In the genomic region with DNA sequence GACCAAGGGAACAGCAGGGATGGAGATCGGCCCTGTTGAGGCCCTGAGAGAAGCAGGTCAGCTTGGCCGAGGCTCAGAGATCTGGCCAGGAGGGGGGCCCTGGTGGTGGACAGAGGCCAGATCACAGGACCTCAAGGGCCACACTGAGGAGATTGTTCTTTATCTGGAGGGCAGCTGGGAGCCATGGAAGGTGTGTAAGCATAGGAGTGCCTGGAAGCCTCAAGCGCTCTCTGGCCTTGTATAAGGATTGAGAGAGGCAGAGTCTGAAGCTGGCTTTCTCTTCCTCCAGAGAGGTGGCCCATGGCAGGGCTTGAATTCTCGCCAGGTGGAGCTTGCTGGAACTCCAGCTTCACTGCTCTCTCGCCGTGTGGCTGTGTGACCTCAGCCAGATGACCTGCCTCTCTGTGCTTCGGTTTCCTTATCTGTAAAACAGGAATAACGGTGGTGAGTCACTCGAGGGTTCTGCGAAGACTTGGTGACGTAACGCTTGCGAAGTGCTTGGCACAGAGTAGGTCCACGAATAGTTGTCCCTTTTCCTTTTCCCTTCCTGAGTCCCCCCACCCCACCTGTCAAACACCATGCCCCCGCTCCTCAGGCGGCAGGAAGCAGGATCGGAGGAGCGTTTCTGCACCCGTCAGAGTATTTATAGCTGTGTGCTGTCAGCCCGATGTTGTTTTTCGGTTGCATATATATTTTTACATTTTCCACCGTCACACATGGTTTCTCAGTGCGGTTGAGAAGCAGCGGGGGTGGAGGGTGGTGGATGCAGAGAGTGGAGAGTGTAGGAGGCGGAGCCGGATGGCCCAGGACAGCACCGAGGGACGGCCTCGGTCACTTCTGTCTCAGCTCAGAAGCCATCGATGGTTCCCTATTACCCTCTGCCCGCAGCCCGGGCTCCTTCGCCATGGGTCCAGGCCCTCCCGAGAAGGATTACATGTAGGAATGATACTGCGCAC, we compare ENCODE assay signal across 8 cellular contexts. TPM values are rescaled to one million over a fixed set of nuclear protein-coding genes. Genes with fewer than 3 reads are reported as not detected.
DNase-seq lines count a peak whose midpoint lies in the region; ATAC-seq and TF ChIP-seq lines count a peak whose summit lies in the region.

No MANE protein-coding gene starts in this region.

- no peaks in the 10 kb centered on the region for H3K36me3 Mint-ChIP-seq in activated CD8-positive, alpha-beta T cell treated with anti-CD3 and anti-CD28 coated beads for 36 hours (ENCODE audit: low read depth)
- no peaks in the 10 kb centered on the region for H3K36me3 Mint-ChIP-seq in Calu3 (ENCODE audit: insufficient read depth, unreplicated experiment)

- peak; percentile 59 for ATAC-seq in GM19438 (IDR thresholded peaks at IDR 0.05; ENCODE audit: low read depth, unreplicated experiment)
- peak; percentile 37 for ATAC-seq in HG03558 (IDR thresholded peaks at IDR 0.05; ENCODE audit: extremely low read depth, unreplicated experiment)
- peak; percentile 75 for ATAC-seq in activated CD8-positive, alpha-beta T cell treated with anti-CD3 and anti-CD28 coated beads for 36 hours

- no TSS peak for BruUV-seq in Calu3 (replicated peaks; lab: Mats Ljungman, UMichigan)

- no peaks in the 10 kb centered on the region for H3K27me3 Mint-ChIP-seq in activated CD8-positive, alpha-beta T cell treated with anti-CD3 and anti-CD28 coated beads for 36 hours
- H3K27me3 Mint-ChIP-seq in Calu3 (ENCODE audit: unreplicated experiment): no peaks in the 10 kb centered on the region

- H3K9me3 Mint-ChIP-seq in activated CD8-positive, alpha-beta T cell treated with anti-CD3 and anti-CD28 coated beads for 36 hours: no peaks in the 10 kb centered on the region
- H3K9me3 Mint-ChIP-seq in Calu3 (ENCODE audit: low read depth, unreplicated experiment): no peaks in the 10 kb centered on the region

- CTCF ChIA-PET in activated CD8-positive, alpha-beta T cell treated with anti-CD3 and anti-CD28 coated beads for 36 hours (lab: Charles Lee): interaction anchor here (0.7 to 4.7 kb wide), 15 partner anchors 10 to 258 kb away, joined by 3 to 21 read pairs (median 4); no protein-coding TSS in a partner anchor
- CTCF ChIA-PET in Calu3 (lab: Charles Lee): no interaction called here

- peak overlapping the region; percentile 74 for H3K4me3 Mint-ChIP-seq in activated CD8-positive, alpha-beta T cell treated with anti-CD3 and anti-CD28 coated beads for 36 hours
- H3K4me3 Mint-ChIP-seq in Calu3 (ENCODE audit: low read depth, unreplicated experiment): no peak overlapping the region

- H3K4me1 Mint-ChIP-seq in activated CD8-positive, alpha-beta T cell treated with anti-CD3 and anti-CD28 coated beads for 36 hours (ENCODE audit: low read depth): peaks cover 46% of the 10 kb centered on the region
- H3K4me1 Mint-ChIP-seq in Calu3 (ENCODE audit: low read depth, unreplicated experiment): peaks cover 12% of the 10 kb centered on the region

- no peak overlapping the region for H3K4me3 ChIP-seq in fibroblast of villous mesenchyme (ENCODE audit: low read depth, low read length)

- H3K27ac Mint-ChIP-seq in activated CD8-positive, alpha-beta T cell treated with anti-CD3 and anti-CD28 coated beads for 36 hours: peak overlapping the region; percentile 99
- no peak overlapping the region for H3K27ac Mint-ChIP-seq in Calu3 (ENCODE audit: unreplicated experiment)

- intact Hi-C loops in activated CD8-positive, alpha-beta T cell treated with anti-CD3 and anti-CD28 coated beads for 36 hours (cut with micrococcal nuclease): loop anchor here (2.0 kb wide), 3 partner anchors 16 to 114 kb away; no protein-coding TSS in a partner anchor
- intact Hi-C loops in Calu3 (cut with micrococcal nuclease; ENCODE audit: unreplicated experiment): no loop called here

- POLR2A ChIA-PET in activated CD8-positive, alpha-beta T cell treated with anti-CD3 and anti-CD28 coated beads for 36 hours (lab: Charles Lee): interaction anchor here (0.6 to 2.8 kb wide), 12 partner anchors 9 to 512 kb away, joined by 3 to 26 read pairs (median 4); no protein-coding TSS in a partner anchor

- no peak for TF ChIP-seq CTCF in activated CD8-positive, alpha-beta T cell treated with anti-CD3 and anti-CD28 coated beads for 36 hours (IDR thresholded peaks at IDR 0.05)
- TF ChIP-seq CTCF in fibroblast of villous mesenchyme (IDR thresholded peaks at IDR 0.05; ENCODE audit: insufficient read depth, low read depth, low read length): no peak
- no peak for TF ChIP-seq CTCF in Calu3 (IDR thresholded peaks at IDR 0.05; ENCODE audit: unreplicated experiment)

- DNase-seq in A172 (ENCODE audit: low spot score): peak; percentile 72
- peak; percentile 94 for DNase-seq in activated CD8-positive, alpha-beta T cell treated with anti-CD3 and anti-CD28 coated beads for 36 hours
- peak; percentile 53 for DNase-seq in fibroblast of villous mesenchyme (ENCODE audit: low read depth)
- DNase-seq in stimulated activated CD4-positive, alpha-beta T cell treated with anti-CD3 and anti-CD28 coated beads, TNF-alpha, amount 100 ng/mL, for 24 hours (ENCODE audit: low read depth in 3 of 3): peak; percentile 50 to 77 (median 52)
- no peak for DNase-seq in Calu3
- no peak for DNase-seq in cerebellum (ENCODE audit: low spot score)

RNA-seq across cellular contexts. Expression of a gene that starts 17.0 kb away (rescaled TPM):
- 0.26 TPM in 2 replicates for total RNA-seq in A172 (2014; rRNA removed; shearing (Covaris generic))
- total RNA-seq in activated CD8-positive, alpha-beta T cell treated with anti-CD3 and anti-CD28 coated beads for 36 hours: under 1 TPM in 1 of 2 experiments, not detected in 1; 0.09 TPM
- total RNA-seq in fibroblast of villous mesenchyme (under 0.01 TPM in 1 of 2 replicates, not detected in the other), Calu3 (2022) (not detected in 2 replicates), cerebellum (18.1 TPM)

Comparison
In these comparisons a context has a peak if more than half of its experiments do, and no peak if none do; other contexts are left out.
1. DNase-seq: peak in A172 (single experiment), activated CD8-positive, alpha-beta T cell treated with anti-CD3 and anti-CD28 coated beads for 36 hours (single experiment), fibroblast of villous mesenchyme (single experiment) and stimulated activated CD4-positive, alpha-beta T cell treated with anti-CD3 and anti-CD28 coated beads, TNF-alpha, amount 100 ng/mL, for 24 hours (3 of 3); none in Calu3 (single experiment) and cerebellum (single experiment).
2. RNA of a gene that starts 17.0 kb away (total RNA-seq): 18.1 TPM in cerebellum (single experiment); 0.26 TPM in A172, 0.09 TPM in activated CD8-positive, alpha-beta T cell treated with anti-CD3 and anti-CD28 coated beads for 36 hours, under 0.01 TPM in fibroblast of villous mesenchyme and not detected in Calu3; every median in the first group is over 10 times any median in the second.
3. Peak in every context shown above with its lines, with median percentiles within 50 percentile points of each other: ATAC-seq.